In genomic region chr13:25981060-25981459, GRCh38 we compare ENCODE assay signal across 9 cellular contexts.
A peak's percentile ranks its signal among the peaks of the same experiment; 100 is the strongest.
DNase-seq lines count a peak whose midpoint lies in the region; ATAC-seq and FAIRE-seq lines count a peak whose summit lies in the region.
"Had no signal": no experiment of that assay in that cellular context is flagged by ENCODE, and none has a peak within 500 bp of the region (broad histone marks: within the 10 kb centered on the region; RNA-seq: fewer than 3 reads in every experiment).

No MANE protein-coding gene starts in this region.

- FAIRE-seq in frontal cortex (lab: Jason Lieb, UNC) = peak; percentile 60
- FAIRE-seq: H54 had no signal

- ATAC-seq in HG02840 (IDR thresholded peaks at IDR 0.05; ENCODE audit: low FRiP score, unreplicated experiment) = no peak

- DNase-seq in DMS153 (lab: John Stamatoyannopoulos, UW) = peak; percentile 30
- no peak for DNase-seq in DMS153 treated with DMSO at 0.1 percent for 48 hours (lab: John Stamatoyannopoulos, UW; ENCODE audit: unreplicated experiment)
- peak; percentile 2 for DNase-seq in NCI-H2029 (lab: John Stamatoyannopoulos, UW)
- peak; percentile 57 for DNase-seq in NCI-H748 treated with DMSO at 0.1 percent for 48 hours (lab: John Stamatoyannopoulos, UW)
- no peak for DNase-seq in frontal cortex (ENCODE audit: low spot score in 2 of 2)
- no peak for DNase-seq in cerebellum (ENCODE audit: low spot score)
- DNase-seq: CD8-positive, alpha-beta T cell had no signal

Comparison
In these comparisons a context has a peak if more than half of its experiments do, and no peak if none do; other contexts are left out.
1. DNase-seq: peak in DMS153 (single experiment), NCI-H2029 (single experiment) and NCI-H748 treated with DMSO at 0.1 percent for 48 hours (single experiment); none in DMS153 treated with DMSO at 0.1 percent for 48 hours (single experiment), frontal cortex (0 of 2) and cerebellum (single experiment).